ENCODE assay signal across 17 cellular contexts in the genomic region with DNA sequence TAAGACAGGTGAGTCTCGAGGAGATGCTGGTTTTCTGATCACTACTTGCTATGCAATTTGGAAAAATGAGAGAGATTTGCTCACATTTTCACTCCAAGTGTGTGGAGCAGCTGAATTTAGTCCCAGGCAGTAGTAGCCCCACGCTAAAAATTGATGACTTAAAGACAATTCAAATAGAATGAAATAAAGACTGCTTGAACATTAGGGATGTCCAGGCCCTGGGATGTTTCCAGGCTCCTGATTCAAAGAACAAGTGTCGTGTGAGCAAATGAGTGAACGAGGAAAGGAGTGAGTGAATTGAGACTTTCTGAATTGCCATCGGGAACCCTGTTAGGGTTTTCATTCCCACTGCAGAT. TPM values are rescaled to one million over a fixed set of nuclear protein-coding genes. Genes with fewer than 3 reads are reported as not detected.
DNase-seq lines count a peak whose midpoint lies in the region; ATAC-seq, FAIRE-seq and TF ChIP-seq lines count a peak whose summit lies in the region.
"Had no signal": no experiment of that assay in that cellular context is flagged by ENCODE, and none has a peak within 500 bp of the region (broad histone marks: within the 10 kb centered on the region; RNA-seq: fewer than 3 reads in every experiment).

No MANE protein-coding gene starts in this region.

- no peak overlapping the region for H3K4ac ChIP-seq in H1 (replicated peaks; ENCODE audit: insufficient read length, low read depth, low read length)

- intact Hi-C loops in CD4-positive, alpha-beta T cell (cut with DNase I, micrococcal nuclease): loop anchor here (1.0 to 10.0 kb wide), 4 partner anchors 545 to 917 kb away; no protein-coding TSS in a partner anchor
- intact Hi-C loops in lower lobe of right lung (cut with DNase I): no loop called here

- H3K4me3 ChIP-seq in KMS-11 (IDR thresholded peaks at IDR 0.05; ENCODE audit: insufficient read depth, low read depth, low read length) (no peak overlapping the region), H1 (ENCODE audit: extremely low read depth in 1 of 4, insufficient read depth in 2 of 4, low read depth in 3 of 4, low read length in 4 of 4) (peak overlapping the region in 1 of 4 experiments; percentile 57; a peak in 1 of 8 replicates), lower lobe of right lung (no peak overlapping the region)
- H3K4me3 ChIP-seq: transverse colon had no signal

- H3K36me3 ChIP-seq in KMS-11 (ENCODE audit: insufficient read depth) (no peaks in the 10 kb centered on the region), H1 (ENCODE audit: control insufficient read depth in 2 of 4, insufficient read depth in 4 of 4, low read length in 3 of 4) (no peaks in the 10 kb centered on the region), lower lobe of right lung (no peaks in the 10 kb centered on the region)
- H3K36me3 ChIP-seq: BE2C, esophagus squamous epithelium, neutrophil, transverse colon had no signal

- H3K4me2 ChIP-seq in KMS-11 (no peak overlapping the region), H1 (ENCODE audit: insufficient read depth in 1 of 2, low read depth in 2 of 2, low read length in 2 of 2) (peak overlapping the region; percentile 12 to 72; a peak in 2 of 4 replicates)

- no peak overlapping the region for H2BK20ac ChIP-seq in H1 (ENCODE audit: low read length)

- H4K8ac ChIP-seq in H1 (ENCODE audit: extremely low read depth, insufficient read depth, low read length): no peak overlapping the region

- H3K27me3 ChIP-seq in CD4-positive, alpha-beta T cell (ENCODE audit: control insufficient read depth, insufficient read depth, low read length): peaks cover 27% of the 10 kb centered on the region
- no peaks in the 10 kb centered on the region for H3K27me3 ChIP-seq in KMS-11 (ENCODE audit: insufficient read depth, low read depth)
- H3K27me3 ChIP-seq in H1 (replicated peaks in 1 of 4; ENCODE audit: control insufficient read depth in 3 of 4, extremely low read depth in 1 of 4, insufficient read depth in 3 of 4, low read length in 3 of 4): no peaks in the 10 kb centered on the region; a peak in 2 of 7 replicates
- H3K27me3 ChIP-seq in lower lobe of right lung (ENCODE audit: low read depth): peaks cover 12% of the 10 kb centered on the region
- H3K27me3 ChIP-seq: BE2C had no signal

- H3K9ac ChIP-seq in KMS-11 (no peak overlapping the region), H1 (replicated peaks in 1 of 4; ENCODE audit: extremely low read depth in 1 of 4, low read depth in 3 of 4, low read length in 3 of 4) (no peak overlapping the region)

- no peak overlapping the region for H3K23ac ChIP-seq in H1 (ENCODE audit: insufficient read length)

- H3K79me2 ChIP-seq in KMS-11 (ENCODE audit: insufficient read depth, low read depth): no peaks in the 10 kb centered on the region
- H3K79me2 ChIP-seq in H1 (ENCODE audit: control insufficient read depth in 1 of 2, insufficient read depth in 2 of 2, low read length in 2 of 2): no peaks in the 10 kb centered on the region

- in situ Hi-C loops in ACHN (cut with HindIII; ENCODE audit: low pct_ligation_motif_present, low pct_unique_long_range_greater_than_20kb, low sequenced_read_pairs): no loop called here

- no peaks in the 10 kb centered on the region for H4K20me1 ChIP-seq in KMS-11 (ENCODE audit: insufficient read depth)
- H4K20me1 ChIP-seq in H1 (replicated peaks in 1 of 2; ENCODE audit: control insufficient read depth in 1 of 2, insufficient read depth in 2 of 2, low read length in 2 of 2): no peaks in the 10 kb centered on the region

- H2AFZ ChIP-seq in KMS-11 (ENCODE audit: low read depth) (no peak overlapping the region), H1 (ENCODE audit: low read length) (no peak overlapping the region)

- H3K27ac ChIP-seq in CD4-positive, alpha-beta T cell (ENCODE audit: low read depth, low read length): no peak overlapping the region
- no peak overlapping the region for H3K27ac ChIP-seq in KMS-11
- H3K27ac ChIP-seq in H1 (ENCODE audit: low read depth, low read length): no peak overlapping the region
- no peak overlapping the region for H3K27ac ChIP-seq in lower lobe of right lung
- H3K27ac ChIP-seq: esophagus squamous epithelium, GM23248, neutrophil, transverse colon had no signal

- CTCF ChIA-PET in CD4-positive, alpha-beta T cell (lab: Charles Lee): interaction anchor here (1.1 kb wide), 1 partner anchor 690 kb away, joined by 4 read pairs; no protein-coding TSS in a partner anchor
- CTCF ChIA-PET in H1 (lab: Charles Lee; ENCODE audit: partially characterized antibody): interaction anchor here (0.8 to 3.5 kb wide), 37 partner anchors 10 to 941 kb away, joined by 3 to 117 read pairs (median 7); partner anchors contain the start of gene EVA1A

- 64% methylated on average over 5 of the region's 5 CpGs; no CpG with 5 or more reads in 1 of the 2 experiments for WGBS in H1 (ENCODE audit: extremely low coverage in 1 of 2, insufficient coverage in 1 of 2, insufficient read length in 1 of 2, insufficient replicate concordance in 2 of 2, low coverage in 1 of 2, low lambda C conversion rate in 2 of 2, missing lambda C conversion rate in 1 of 2), 2 experiments

- peaks cover 81% of the 10 kb centered on the region for H3K27me3 Mint-ChIP-seq in CD4-positive, alpha-beta T cell
- H3K27me3 Mint-ChIP-seq in osteocyte (ENCODE audit: unreplicated experiment): no peaks in the 10 kb centered on the region

- no peak overlapping the region for H2BK5ac ChIP-seq in H1 (ENCODE audit: low read depth, low read length)

- no peaks in the 10 kb centered on the region for H3K9me3 ChIP-seq in CD4-positive, alpha-beta T cell (ENCODE audit: control insufficient read depth, low read length)
- no peaks in the 10 kb centered on the region for H3K9me3 ChIP-seq in H1 (ENCODE audit: insufficient read depth in 2 of 2, low read depth in 1 of 2, low read length in 1 of 2)
- H3K9me3 ChIP-seq in lower lobe of right lung: no peaks in the 10 kb centered on the region
- H3K9me3 ChIP-seq: BE2C, esophagus squamous epithelium, neutrophil, transverse colon had no signal

- no peak overlapping the region for H2BK120ac ChIP-seq in H1 (replicated peaks; ENCODE audit: low read depth, low read length)

- POLR2A ChIA-PET in CD4-positive, alpha-beta T cell (lab: Charles Lee): no interaction called here
- POLR2A ChIA-PET in H1 (lab: Charles Lee; ENCODE audit: partially characterized antibody): no interaction called here

- no peak for TF ChIP-seq EP300 in H1 (IDR thresholded peaks at IDR 0.05; ENCODE audit: borderline replicate concordance in 1 of 2, low read depth in 2 of 2, low read length in 2 of 2)

- no peak for TF ChIP-seq RAD21 in H1 (IDR thresholded peaks at IDR 0.05 in 1 of 2, conservative IDR thresholded peaks at IDR 0.05 in 1 of 2; ENCODE audit: low read depth in 2 of 2, low read length in 2 of 2)

- H3K4me1 ChIP-seq in KMS-11 (ENCODE audit: low read depth, poor library complexity, severe bottlenecking): no peaks in the 10 kb centered on the region
- H3K4me1 ChIP-seq in H1 (replicated peaks in 1 of 4; ENCODE audit: control insufficient read depth in 3 of 4, insufficient read depth in 4 of 4, low read length in 3 of 4): peaks cover 0 to 4% (median 2%) of the 10 kb centered on the region in 4 experiments; a peak in 4 of 7 replicates
- H3K4me1 ChIP-seq in lower lobe of right lung: peaks cover 15% of the 10 kb centered on the region
- H3K4me1 ChIP-seq: BE2C had no signal

- no peak overlapping the region for H3K4me3 Mint-ChIP-seq in CD4-positive, alpha-beta T cell
- peak overlapping the region; percentile 60 for H3K4me3 Mint-ChIP-seq in osteocyte (ENCODE audit: unreplicated experiment)
- H3K4me3 Mint-ChIP-seq: activated naive CD4-positive, alpha-beta T cell treated with anti-CD3 and anti-CD28 coated beads for 36 hours; activated T-cell treated with anti-CD3 and anti-CD28 coated beads, Interleukin-2, amount 50 U/mL, for 4 hours; central memory CD8-positive, alpha-beta T cell had no signal

- H3K9me3 Mint-ChIP-seq in CD4-positive, alpha-beta T cell: no peaks in the 10 kb centered on the region
- no peaks in the 10 kb centered on the region for H3K9me3 Mint-ChIP-seq in osteocyte (ENCODE audit: unreplicated experiment)
- H3K9me3 Mint-ChIP-seq: activated naive CD4-positive, alpha-beta T cell treated with anti-CD3 and anti-CD28 coated beads for 36 hours; activated T-cell treated with anti-CD3 and anti-CD28 coated beads, Interleukin-2, amount 50 U/mL, for 4 hours; central memory CD8-positive, alpha-beta T cell; stimulated activated naive CD8-positive, alpha-beta T cell treated with anti-CD3 and anti-CD28 coated beads, Interleukin-15, amount 100 ng/mL, for 72 hours had no signal

- H3K79me1 ChIP-seq in H1 (ENCODE audit: low read depth, low read length): no peaks in the 10 kb centered on the region

- H3K14ac ChIP-seq in H1 (ENCODE audit: insufficient read length): no peak overlapping the region

- FAIRE-seq in H1 (lab: Jason Lieb, UNC): no peak

- peak; percentile 17 for TF ChIP-seq CTCF in CD4-positive, alpha-beta T cell (IDR thresholded peaks at IDR 0.05)
- TF ChIP-seq CTCF in KMS-11 (conservative IDR thresholded peaks at IDR 0.05; ENCODE audit: low read depth, low read length): peak; percentile 61
- no peak for TF ChIP-seq CTCF in H1 (IDR thresholded peaks at IDR 0.05; ENCODE audit: control extremely low read depth in 1 of 3, insufficient read depth in 1 of 3, low read depth in 1 of 3, low read length in 3 of 3)
- TF ChIP-seq CTCF in osteocyte (IDR thresholded peaks at IDR 0.05): peak; percentile 0
- no peak for TF ChIP-seq CTCF in lower lobe of right lung (IDR thresholded peaks at IDR 0.05)

- H3K23me2 ChIP-seq in H1 (ENCODE audit: low read depth, low read length): peaks cover 7% of the 10 kb centered on the region; the same call in 1 of the 2 replicates

- no peak overlapping the region for H3K27ac Mint-ChIP-seq in CD4-positive, alpha-beta T cell
- H3K27ac Mint-ChIP-seq in osteocyte (ENCODE audit: unreplicated experiment): peak overlapping the region; percentile 85
- H3K27ac Mint-ChIP-seq: activated naive CD4-positive, alpha-beta T cell treated with anti-CD3 and anti-CD28 coated beads for 36 hours; stimulated activated naive CD8-positive, alpha-beta T cell treated with anti-CD3 and anti-CD28 coated beads, Interleukin-15, amount 100 ng/mL, for 72 hours had no signal

- ATAC-seq in CD4-positive, alpha-beta T cell (ENCODE audit: poor library complexity): no peak
- ATAC-seq in GM21447 (IDR thresholded peaks at IDR 0.05; ENCODE audit: unreplicated experiment) (no peak), lower lobe of right lung (no peak)

- H4K5ac ChIP-seq in H1 (ENCODE audit: insufficient read length, low read depth, low read length): no peak overlapping the region

- no peaks in the 10 kb centered on the region for H3K4me1 Mint-ChIP-seq in CD4-positive, alpha-beta T cell (ENCODE audit: low read depth)
- H3K4me1 Mint-ChIP-seq in osteocyte (ENCODE audit: unreplicated experiment): peaks cover 57% of the 10 kb centered on the region
- H3K4me1 Mint-ChIP-seq: central memory CD8-positive, alpha-beta T cell; stimulated activated naive CD8-positive, alpha-beta T cell treated with anti-CD3 and anti-CD28 coated beads, Interleukin-15, amount 100 ng/mL, for 72 hours had no signal

- no peak overlapping the region for H3K18ac ChIP-seq in H1 (ENCODE audit: extremely low read depth, low read length)

- no peak for TF ChIP-seq POLR2A in H1 (IDR thresholded peaks at IDR 0.05; ENCODE audit: control extremely low read depth in 1 of 2, low read depth in 2 of 2, low read length in 2 of 2)

- no peak overlapping the region for H3K56ac ChIP-seq in H1 (replicated peaks; ENCODE audit: insufficient read length, low read depth, low read length)

- no peak for DNase-seq in CD4-positive, alpha-beta T cell
- DNase-seq in H1 (ENCODE audit: low read depth in 1 of 2, low spot score in 2 of 2) (no peak), osteocyte (ENCODE audit: extremely low spot score, unreplicated experiment) (no peak), lower lobe of right lung (no peak), ACHN (no peak)
- DNase-seq: DMS 273 treated with DMSO at 0.1 percent for 48 hours, esophagus squamous epithelium had no signal

- no peak overlapping the region for H2AK5ac ChIP-seq in H1 (ENCODE audit: low read depth, low read length)

- H2BK12ac ChIP-seq in H1 (ENCODE audit: low read depth, low read length): no peak overlapping the region

- no peaks in the 10 kb centered on the region for H3K36me3 Mint-ChIP-seq in CD4-positive, alpha-beta T cell (ENCODE audit: low read depth)
- no peaks in the 10 kb centered on the region for H3K36me3 Mint-ChIP-seq in osteocyte (ENCODE audit: unreplicated experiment)

- H2BK15ac ChIP-seq in H1 (ENCODE audit: low read length): no peak overlapping the region

- no peak overlapping the region for H4K91ac ChIP-seq in H1 (replicated peaks; ENCODE audit: insufficient read length, low read length)

RNA-seq across cellular contexts. Expression of gene MRPL19, which starts 37.3 kb away (rescaled TPM):
- 10 to 100 TPM; 10.7 to 14.9 TPM for total RNA-seq in CD4-positive, alpha-beta T cell
- 71.5 and 75.2 TPM in 2 replicates for total RNA-seq in H1 (2021; fragmentation: NEBNext Ultra II Directional; extraction: Animal tissue kit (Norgen Biotek cat#: 25700))
- 10.2 and 18.1 TPM in 2 replicates for polyA plus RNA-seq in H1 (2011; rRNA removed)
- 26.7 TPM for polyA plus RNA-seq in H1 (2011; cell fraction: cytosol; rRNA removed)
- polyA plus RNA-seq in H1 (2011; cell fraction: nucleus; rRNA removed): 11.4 TPM
- 26.7 to 57.4 TPM (median 33.7 TPM) in 4 replicates for polyA plus RNA-seq in H1 (2012, experiment 1 of 2)
- polyA plus RNA-seq in H1 (2012, experiment 2 of 2): 16.7 TPM
- 32.6 TPM for polyA plus RNA-seq in H1 (2013, experiment 1 of 2)
- 32.4 TPM for polyA plus RNA-seq in H1 (2013, experiment 2 of 2)
- 20.7 and 22.7 TPM in 2 replicates for polyA minus RNA-seq in H1 (2011; rRNA and poly(A)+ RNA removed)
- 22.7 TPM for polyA minus RNA-seq in H1 (2011; cell fraction: cytosol; rRNA and poly(A)+ RNA removed)
- polyA minus RNA-seq in H1 (2011; cell fraction: nucleus; rRNA and poly(A)+ RNA removed): 85.0 TPM
- total RNA-seq in osteocyte (44.8 and 46.6 TPM in 2 replicates), lower lobe of right lung (39.8 TPM)

RNA-seq across cellular contexts. Expression of gene EVA1A, which starts 48.6 kb away (rescaled TPM):
- not detected for total RNA-seq in CD4-positive, alpha-beta T cell
- total RNA-seq in H1 (2021; fragmentation: NEBNext Ultra II Directional; extraction: Animal tissue kit (Norgen Biotek cat#: 25700)): 1.2 and 4.3 TPM in 2 replicates
- 2.4 and 2.7 TPM in 2 replicates for polyA plus RNA-seq in H1 (2011; rRNA removed)
- polyA plus RNA-seq in H1 (2011; cell fraction: cytosol; rRNA removed): 2.8 TPM
- polyA plus RNA-seq in H1 (2011; cell fraction: nucleus; rRNA removed): 3.4 TPM
- 0.90 to 1.4 TPM (median 1.3 TPM) in 4 replicates for polyA plus RNA-seq in H1 (2012, experiment 1 of 2)
- 1.9 TPM for polyA plus RNA-seq in H1 (2012, experiment 2 of 2)
- 2.1 TPM for polyA plus RNA-seq in H1 (2013, experiment 1 of 2)
- 2.0 TPM for polyA plus RNA-seq in H1 (2013, experiment 2 of 2)
- 2.5 and 3.9 TPM in 2 replicates for polyA minus RNA-seq in H1 (2011; rRNA and poly(A)+ RNA removed)
- polyA minus RNA-seq in H1 (2011; cell fraction: cytosol; rRNA and poly(A)+ RNA removed): 2.1 TPM
- 3.2 TPM for polyA minus RNA-seq in H1 (2011; cell fraction: nucleus; rRNA and poly(A)+ RNA removed)
- total RNA-seq in osteocyte (30.7 and 33.5 TPM in 2 replicates), lower lobe of right lung (31.7 TPM)
- total RNA-seq: activated naive CD4-positive, alpha-beta T cell treated with anti-CD3 and anti-CD28 coated beads for 36 hours; transverse colon had no signal

Comparison
In these comparisons a context has a peak if more than half of its experiments do, and no peak if none do; other contexts are left out.
1. CTCF ChIP-seq: peak in CD4-positive, alpha-beta T cell (single experiment), KMS-11 (single experiment) and osteocyte (single experiment); none in H1 (0 of 3) and lower lobe of right lung (single experiment).